Comparison of ENCODE assay signal across 2 cellular contexts in genomic region chr1:242489545-242489944, GRCh38.
A peak's percentile ranks its signal among the peaks of the same experiment; 100 is the strongest.
TF ChIP-seq lines count a peak whose summit lies in the region.

No MANE protein-coding gene starts in this region.

TF ChIP-seq in GM23338, 12 proteins besides CTCF, POLR2A, EP300 and RAD21:
- peak; percentile 62 for TF ChIP-seq NANOG (IDR thresholded peaks at IDR 0.05; ENCODE audit: borderline replicate concordance)
- TF ChIP-seq EZH2phosphoT487 (IDR thresholded peaks at IDR 0.05; ENCODE audit: unreplicated experiment): no peak
- no peak for TF ChIP-seq JUNB (IDR thresholded peaks at IDR 0.05; ENCODE audit: unreplicated experiment)
- no peak for TF ChIP-seq REST (IDR thresholded peaks at IDR 0.05; ENCODE audit: unreplicated experiment)
- no peak for TF ChIP-seq ZNF462 (CRISPR knock-in tag; IDR thresholded peaks at IDR 0.05)

TF ChIP-seq in H1, 55 proteins besides CTCF, POLR2A, EP300 and RAD21:
- no peak for TF ChIP-seq BCL11A (IDR thresholded peaks at IDR 0.05; ENCODE audit: low read depth in 2 of 2, low read length in 2 of 2)
- TF ChIP-seq USF2 (IDR thresholded peaks at IDR 0.05; ENCODE audit: low read length): no peak
- no peak for TF ChIP-seq SP2 (IDR thresholded peaks at IDR 0.05; ENCODE audit: low read length)
- no peak for TF ChIP-seq SRF (IDR thresholded peaks at IDR 0.05; ENCODE audit: low read depth, low read length)
